21 cellular contexts compared by ENCODE assay signal in genomic region chr10:48701139-48701901, GRCh38. TPM values are rescaled to one million over a fixed set of nuclear protein-coding genes. Genes with fewer than 3 reads are reported as not detected.
DNase-seq lines count a peak whose midpoint lies in the region; ATAC-seq, FAIRE-seq and TF ChIP-seq lines count a peak whose summit lies in the region.
"Had no signal": no experiment of that assay in that cellular context is flagged by ENCODE, and none has a peak within 500 bp of the region (broad histone marks: within the 10 kb centered on the region; RNA-seq: fewer than 3 reads in every experiment).

No MANE protein-coding gene starts in this region.

- H3K9ac ChIP-seq in GM12878 (ENCODE audit: control insufficient read depth, insufficient read depth, low read length), result no peak overlapping the region

- RAD21 ChIA-PET in GM12878 (lab: Charles Lee; ENCODE audit: unreplicated experiment), result interaction anchor here (0.8 to 10.8 kb wide), 15 partner anchors 8 to 93 kb away, joined by 3 to 171 read pairs (median 4); partner anchors contain the start of gene WDFY4

- POLR2A ChIA-PET in GM12878 (lab: Charles Lee), result interaction anchor here (1.2 kb wide), 2 partner anchors 9 to 17 kb away, joined by 4 read pairs; partner anchors contain the start of gene WDFY4

- peaks cover 87% of the 10 kb centered on the region for H3K79me2 ChIP-seq in GM12878 (ENCODE audit: control insufficient read depth, insufficient read depth, low read length)

- ATAC-seq in GM12878 (peak; percentile 49), GM21526 (IDR thresholded peaks at IDR 0.05; ENCODE audit: low FRiP score, unreplicated experiment) (no peak), GM19023 (IDR thresholded peaks at IDR 0.05; ENCODE audit: unreplicated experiment) (no peak)
- ATAC-seq: HCT116, Panc1, right cardiac atrium had no signal

- in situ Hi-C loops in GM12878 (cut with MboI), result no loop called here

- H3K36me3 ChIP-seq in GM12878 (ENCODE audit: control insufficient read depth in 2 of 2, insufficient read depth in 2 of 2, low read length in 1 of 2) (peaks cover 9 to 25% of the 10 kb centered on the region in 2 experiments), spleen (peaks cover 0 to 38% (median 0%) of the 10 kb centered on the region in 6 donors)

- DNase-seq in Jurkat, Clone E6-1 (ENCODE audit: low read depth, low spot score), result peak; percentile 31
- DNase-seq in GM12878 (ENCODE audit: low read depth, low spot score) (no peak), spleen (no peak), cerebellar nuclear complex (lab: John Stamatoyannopoulos, UW) (no peak)
- DNase-seq: activated CD4-positive, alpha-beta T cell treated with anti-CD3 and anti-CD28 coated beads, Interleukin-2, amount 50 U/mL, for 1 hour; activated naive CD4-positive, alpha-beta T cell; activated T-cell treated with anti-CD3 and anti-CD28 coated beads for 4 hours; aorta; Calu3; NCI-H1092 treated with DMSO at 0.1 percent for 48 hours; NCI-H526 treated with DMSO at 0.1 percent for 48 hours; right cardiac atrium; substantia nigra had no signal

- 24% methylated on average over 8 of the region's 8 CpGs for WGBS in GM12878 (ENCODE audit: insufficient coverage, insufficient replicate concordance, low lambda C conversion rate, missing lambda C conversion rate)
- 35 to 44% (median 40%) methylated on average over 8 of the region's 8 CpGs for WGBS in spleen, 5 donors

- CTCF ChIA-PET in GM12878 (lab: Yijun Ruan, JAX), result interaction anchor here (0.7 to 19.6 kb wide), 26 partner anchors 8 to 337 kb away, joined by 3 to 221 read pairs (median 4); partner anchors contain the start of gene WDFY4

- H3K4me1 ChIP-seq in GM12878 (ENCODE audit: control insufficient read depth, insufficient read depth, low read length), result peaks cover 38% of the 10 kb centered on the region
- H3K4me1 ChIP-seq in spleen, result peaks cover 0 to 100% (median 24%) of the 10 kb centered on the region in 6 donors

- TF ChIP-seq RAD21 in GM12878 (IDR thresholded peaks at IDR 0.05; ENCODE audit: insufficient read depth, low read depth, low read length), result peak; percentile 73

- H3K27me3 ChIP-seq in GM12878 (replicated peaks in 1 of 2; ENCODE audit: control insufficient read depth in 2 of 2, insufficient read depth in 2 of 2, low read length in 1 of 2) (no peaks in the 10 kb centered on the region), spleen (replicated peaks in 1 of 7) (peaks cover 0 to 4% (median 0%) of the 10 kb centered on the region in 7 donors)

- no peak for TF ChIP-seq POLR2A in GM12878 (IDR thresholded peaks at IDR 0.05; ENCODE audit: low read depth, low read length)
- no peak for TF ChIP-seq POLR2A in spleen (IDR thresholded peaks at IDR 0.05)

- H2AFZ ChIP-seq in GM12878 (ENCODE audit: control insufficient read depth, low read depth, low read length), result no peak overlapping the region

- H3K9me3 ChIP-seq in GM12878 (replicated peaks; ENCODE audit: control insufficient read depth, insufficient read depth, low read length) (no peaks in the 10 kb centered on the region), spleen (no peaks in the 10 kb centered on the region)

- no peak for TF ChIP-seq EP300 in GM12878 (IDR thresholded peaks at IDR 0.05; ENCODE audit: borderline replicate concordance in 1 of 2, control insufficient read depth in 1 of 2, low read depth in 2 of 2, low read length in 2 of 2)

- no peak overlapping the region for H3K4me3 ChIP-seq in Jurkat, Clone E6-1 (ENCODE audit: low read length)
- H3K4me3 ChIP-seq in GM12878 (no peak overlapping the region), spleen (no peak overlapping the region)
- H3K4me3 ChIP-seq: SK-N-MC had no signal

- no peak for FAIRE-seq in GM12878 (lab: Jason Lieb, UNC)
- FAIRE-seq: endometrium had no signal

- no peak overlapping the region for H3K4me2 ChIP-seq in GM12878 (ENCODE audit: control insufficient read depth, insufficient read depth)

- peak; percentile 41; the same call in 2 of the 3 replicates for TF ChIP-seq CTCF in GM12872 (IDR thresholded peaks at IDR 0.05; ENCODE audit: insufficient read depth, low read depth, low read length)
- peak; percentile 23 to 59 (median 43); a peak in 4 of 6 replicates for TF ChIP-seq CTCF in GM12878 (IDR thresholded peaks at IDR 0.05 in 2 of 3, conservative IDR thresholded peaks at IDR 0.05 in 1 of 3; ENCODE audit: control insufficient read depth in 2 of 3, extremely low read depth in 1 of 3, insufficient read depth in 1 of 3, low read depth in 3 of 3, low read length in 3 of 3)
- peak in 6 of 11 experiments; percentile 17 to 46 (median 21) for TF ChIP-seq CTCF in spleen (IDR thresholded peaks at IDR 0.05 in 8 of 11, conservative IDR thresholded peaks at IDR 0.05 in 3 of 11)

- H3K27ac ChIP-seq in GM12878 (ENCODE audit: control insufficient read depth, insufficient read depth) (no peak overlapping the region), spleen (peak overlapping the region in 1 of 8 donors; percentile 30)
- H3K27ac ChIP-seq: SK-N-MC had no signal

- no peaks in the 10 kb centered on the region; the same call in 1 of the 2 replicates for H4K20me1 ChIP-seq in GM12878 (ENCODE audit: control insufficient read depth, insufficient read depth)

- SMC1A ChIA-PET in GM12878 (lab: Charles Lee; ENCODE audit: uncharacterized antibody, unreplicated experiment), result interaction anchor here (0.8 to 10.3 kb wide), 15 partner anchors 8 to 211 kb away, joined by 3 to 170 read pairs (median 5); partner anchors contain the start of gene WDFY4

- intact Hi-C loops in GM12878 (cut with micrococcal nuclease; ENCODE audit: unreplicated experiment) (loop anchor here (1.0 to 5.0 kb wide), 2 partner anchors 43 to 149 kb away; no protein-coding TSS in a partner anchor), spleen (cut with DNase I; ENCODE audit: low total_unique reads) (no loop called here)

- no TSS peak for BruUV-seq in GM12878 (replicated peaks; lab: Mats Ljungman, UMichigan)

TF ChIP-seq in GM12878, 131 proteins besides CTCF, POLR2A, EP300 and RAD21 (continues in another document):
- TF ChIP-seq SMARCA5 (IDR thresholded peaks at IDR 0.05) (peak; percentile 78), SMC3 (IDR thresholded peaks at IDR 0.05; ENCODE audit: borderline replicate concordance, low read length) (peak; percentile 65; the same call in 1 of the 2 replicates), SREBF1 (IDR thresholded peaks at IDR 0.05; ENCODE audit: low read length) (no peak), SPI1 (IDR thresholded peaks at IDR 0.05; ENCODE audit: borderline replicate concordance, insufficient read depth, low read depth, low read length) (peak; percentile 62; the same call in 1 of the 2 replicates), NR2F1 (conservative IDR thresholded peaks at IDR 0.05) (0 out of 2 replicates have a peak, but pooled peaks have one; percentile 46)
- TF ChIP-seq, protein P1, sequence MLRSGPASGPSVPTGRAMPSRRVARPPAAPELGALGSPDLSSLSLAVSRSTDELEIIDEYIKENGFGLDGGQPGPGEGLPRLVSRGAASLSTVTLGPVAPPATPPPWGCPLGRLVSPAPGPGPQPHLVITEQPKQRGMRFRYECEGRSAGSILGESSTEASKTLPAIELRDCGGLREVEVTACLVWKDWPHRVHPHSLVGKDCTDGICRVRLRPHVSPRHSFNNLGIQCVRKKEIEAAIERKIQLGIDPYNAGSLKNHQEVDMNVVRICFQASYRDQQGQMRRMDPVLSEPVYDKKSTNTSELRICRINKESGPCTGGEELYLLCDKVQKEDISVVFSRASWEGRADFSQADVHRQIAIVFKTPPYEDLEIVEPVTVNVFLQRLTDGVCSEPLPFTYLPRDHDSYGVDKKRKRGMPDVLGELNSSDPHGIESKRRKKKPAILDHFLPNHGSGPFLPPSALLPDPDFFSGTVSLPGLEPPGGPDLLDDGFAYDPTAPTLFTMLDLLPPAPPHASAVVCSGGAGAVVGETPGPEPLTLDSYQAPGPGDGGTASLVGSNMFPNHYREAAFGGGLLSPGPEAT (IDR thresholded peaks at IDR 0.05; ENCODE audit: low read depth), result peak; percentile 10; the same call in 1 of the 2 replicates
- TF ChIP-seq, protein P2, sequence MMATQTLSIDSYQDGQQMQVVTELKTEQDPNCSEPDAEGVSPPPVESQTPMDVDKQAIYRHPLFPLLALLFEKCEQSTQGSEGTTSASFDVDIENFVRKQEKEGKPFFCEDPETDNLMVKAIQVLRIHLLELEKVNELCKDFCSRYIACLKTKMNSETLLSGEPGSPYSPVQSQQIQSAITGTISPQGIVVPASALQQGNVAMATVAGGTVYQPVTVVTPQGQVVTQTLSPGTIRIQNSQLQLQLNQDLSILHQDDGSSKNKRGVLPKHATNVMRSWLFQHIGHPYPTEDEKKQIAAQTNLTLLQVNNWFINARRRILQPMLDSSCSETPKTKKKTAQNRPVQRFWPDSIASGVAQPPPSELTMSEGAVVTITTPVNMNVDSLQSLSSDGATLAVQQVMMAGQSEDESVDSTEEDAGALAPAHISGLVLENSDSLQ (IDR thresholded peaks at IDR 0.05), result no peak

RNA-seq across cellular contexts. Expression of gene WDFY4, which starts 16.6 kb away (rescaled TPM):
- 0.91 TPM for polyA plus RNA-seq in Jurkat, Clone E6-1 (2012; ENCODE audit: insufficient read depth, insufficient read length)
- 484 and 561 TPM in 2 replicates for total RNA-seq in GM12878 (2013; cell fraction: nucleolus; rRNA removed)
- total RNA-seq in GM12878 (2014; rRNA removed) (81.2 and 82.2 TPM in 2 replicates), GM12878 (2014; rRNA removed; fragmentation: Illumina TruSeq; extraction: Trizol) (36.3 and 38.1 TPM in 2 replicates), GM12878 (2021) (132 and 136 TPM in 2 replicates), spleen (100 to 1,000 TPM in 3 of 7 donors, 10 to 100 TPM in 4; 72.1 to 120 (median 96.8) TPM)
- polyA plus RNA-seq in GM12878 (2011; ENCODE audit: low read depth), result 16.4 TPM
- polyA plus RNA-seq in GM12878 (2011; rRNA removed) (24.4 and 58.0 TPM in 2 replicates), GM12878 (2014; fragmentation: Illumina TruSeq; extraction: Trizol) (34.4 and 49.4 TPM in 2 replicates), GM12878 (2014; fragmentation: Nextera tagmentation; extraction: Ambion mirVana) (10 to 100 TPM; 13.5 to 13.9 TPM), GM12878 (2014; rRNA removed) (70.3 and 78.5 TPM in 2 replicates), GM12878 (2016; fragmentation: Nextera tagmentation; extraction: Ambion mirVana) (10 to 100 TPM; 31.7 to 45.2 TPM), spleen (10 to 100 TPM; 31.7 to 49.7 (median 39.0) TPM)
- polyA plus RNA-seq in GM12878 (2011; cell fraction: cytosol; rRNA removed), result 46.0 and 51.0 TPM in 2 replicates
- polyA plus RNA-seq in GM12878 (2011; cell fraction: nucleus; rRNA removed), result 214 and 216 TPM in 2 replicates
- 26.0 and 43.0 TPM in 2 replicates for polyA plus RNA-seq in GM12878 (2012)
- 149 and 180 TPM in 2 replicates for polyA minus RNA-seq in GM12878 (2011; rRNA and poly(A)+ RNA removed)
- polyA minus RNA-seq in GM12878 (2011; cell fraction: cytosol; rRNA and poly(A)+ RNA removed), result 57.9 and 65.2 TPM in 2 replicates
- 153 and 224 TPM in 2 replicates for polyA minus RNA-seq in GM12878 (2011; cell fraction: nucleus; rRNA and poly(A)+ RNA removed)
- total RNA-seq: Calu3, kidney epithelial cell had no signal
